In the genomic region with DNA sequence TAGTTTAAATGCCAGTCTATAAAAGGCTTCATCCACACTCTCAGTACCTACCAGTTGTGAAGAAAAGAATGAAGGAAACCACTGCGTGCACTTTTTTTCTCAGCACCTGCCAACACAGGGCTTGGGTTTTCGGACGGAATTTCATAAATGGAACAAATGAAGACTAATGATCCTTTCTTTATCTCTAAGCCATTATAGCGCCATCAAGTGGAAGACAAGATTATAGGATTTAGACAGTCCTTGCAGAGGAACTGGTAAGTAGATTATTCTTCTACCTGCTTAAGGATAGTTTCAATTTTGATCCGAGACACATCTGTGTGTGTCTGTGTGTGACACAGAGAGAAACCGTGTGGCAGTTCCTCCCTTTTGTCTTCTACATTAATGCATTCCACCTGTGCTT, we compare ENCODE assay signal across 1 cellular context.
TF ChIP-seq lines count a peak whose summit lies in the region.

No MANE protein-coding gene starts in this region.

TF ChIP-seq in H1, 55 proteins besides CTCF, POLR2A, EP300 and RAD21 (continued from another document):
- TF ChIP-seq, protein P1, sequence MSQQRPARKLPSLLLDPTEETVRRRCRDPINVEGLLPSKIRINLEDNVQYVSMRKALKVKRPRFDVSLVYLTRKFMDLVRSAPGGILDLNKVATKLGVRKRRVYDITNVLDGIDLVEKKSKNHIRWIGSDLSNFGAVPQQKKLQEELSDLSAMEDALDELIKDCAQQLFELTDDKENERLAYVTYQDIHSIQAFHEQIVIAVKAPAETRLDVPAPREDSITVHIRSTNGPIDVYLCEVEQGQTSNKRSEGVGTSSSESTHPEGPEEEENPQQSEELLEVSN (IDR thresholded peaks at IDR 0.05) = no peak
- TF ChIP-seq RXRA (IDR thresholded peaks at IDR 0.05; ENCODE audit: insufficient read depth, low read depth, low read length) (no peak), KDM4A (IDR thresholded peaks at IDR 0.05; ENCODE audit: low read depth, low read length, severe bottlenecking) (no peak), BRCA1 (IDR thresholded peaks at IDR 0.05; ENCODE audit: low read depth, low read length) (no peak), GABPA (IDR thresholded peaks at IDR 0.05; ENCODE audit: borderline replicate concordance, insufficient read depth, low read length) (no peak), CBX8 (IDR thresholded peaks at IDR 0.05; ENCODE audit: borderline replicate concordance, low read depth, low read length) (no peak), BCL11A (IDR thresholded peaks at IDR 0.05; ENCODE audit: low read depth in 2 of 2, low read length in 2 of 2) (no peak), FOSL1 (IDR thresholded peaks at IDR 0.05; ENCODE audit: insufficient read depth, low read depth, low read length) (no peak), SIN3A (conservative IDR thresholded peaks at IDR 0.05 in 1 of 2, IDR thresholded peaks at IDR 0.05 in 1 of 2; ENCODE audit: low read depth in 1 of 2, low read length in 2 of 2) (no peak)
- TF ChIP-seq, protein P2, sequence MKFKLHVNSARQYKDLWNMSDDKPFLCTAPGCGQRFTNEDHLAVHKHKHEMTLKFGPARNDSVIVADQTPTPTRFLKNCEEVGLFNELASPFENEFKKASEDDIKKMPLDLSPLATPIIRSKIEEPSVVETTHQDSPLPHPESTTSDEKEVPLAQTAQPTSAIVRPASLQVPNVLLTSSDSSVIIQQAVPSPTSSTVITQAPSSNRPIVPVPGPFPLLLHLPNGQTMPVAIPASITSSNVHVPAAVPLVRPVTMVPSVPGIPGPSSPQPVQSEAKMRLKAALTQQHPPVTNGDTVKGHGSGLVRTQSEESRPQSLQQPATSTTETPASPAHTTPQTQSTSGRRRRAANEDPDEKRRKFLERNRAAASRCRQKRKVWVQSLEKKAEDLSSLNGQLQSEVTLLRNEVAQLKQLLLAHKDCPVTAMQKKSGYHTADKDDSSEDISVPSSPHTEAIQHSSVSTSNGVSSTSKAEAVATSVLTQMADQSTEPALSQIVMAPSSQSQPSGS (IDR thresholded peaks at IDR 0.05; ENCODE audit: low read length) = no peak
